21 cellular contexts compared by ENCODE assay signal in genomic region chr6:82836022-82836575, GRCh38.
DNase-seq lines count a peak whose midpoint lies in the region; ATAC-seq and TF ChIP-seq lines count a peak whose summit lies in the region.
"Had no signal": no experiment of that assay in that cellular context is flagged by ENCODE, and none has a peak within 500 bp of the region (broad histone marks: within the 10 kb centered on the region; RNA-seq: fewer than 3 reads in every experiment).

No MANE protein-coding gene starts in this region.

- H3K4me1 ChIP-seq in mesendoderm (ENCODE audit: control insufficient read depth, low read depth, low read length) (no peaks in the 10 kb centered on the region), testis (no peaks in the 10 kb centered on the region), vagina (no peaks in the 10 kb centered on the region)
- H3K4me1 ChIP-seq: BLaER1 treated with 17β-estradiol and CSF1 and Interleukin-3, amounts not matched to agents 10 nM and 100 nM; HAP-1 had no signal

- no peak overlapping the region for H2BK120ac ChIP-seq in mesendoderm (ENCODE audit: low read depth, low read length)

- H3K56ac ChIP-seq in mesendoderm (ENCODE audit: low read length): no peak overlapping the region

- H3K27me3 ChIP-seq in mesendoderm (ENCODE audit: insufficient read depth, low read length, poor library complexity): no peaks in the 10 kb centered on the region
- H3K27me3 ChIP-seq in testis: no peaks in the 10 kb centered on the region
- H3K27me3 ChIP-seq in vagina: no peaks in the 10 kb centered on the region
- H3K27me3 ChIP-seq: BLaER1 treated with 17β-estradiol and CSF1 and Interleukin-3, amounts not matched to agents 10 nM and 100 nM had no signal

- H2BK5ac ChIP-seq in mesendoderm (ENCODE audit: low read length): no peak overlapping the region

- POLR2A ChIA-PET in WTC11 (lab: Charles Lee): interaction anchor here (0.6 to 0.7 kb wide), 2 partner anchors 33 to 137 kb away, joined by 3 to 4 read pairs; no protein-coding TSS in a partner anchor

- H3K36me3 Mint-ChIP-seq in WTC11 (no peaks in the 10 kb centered on the region), progenitor cell of endocrine pancreas (ENCODE audit: insufficient read depth) (no peaks in the 10 kb centered on the region)
- H3K36me3 Mint-ChIP-seq: CD8-positive, alpha-beta memory T cell had no signal

- WGBS in mesendoderm (ENCODE audit: extremely low coverage, insufficient coverage, low lambda C conversion rate): no CpG with 5 or more reads among the region's 12 CpGs
- WGBS in testis, 2 donors: 41 to 42% methylated on average over 12 of the region's 12 CpGs

- H3K4me1 Mint-ChIP-seq in WTC11 (peaks cover 7% of the 10 kb centered on the region), progenitor cell of endocrine pancreas (ENCODE audit: low read depth) (peaks cover 4% of the 10 kb centered on the region)
- H3K4me1 Mint-ChIP-seq: CD8-positive, alpha-beta memory T cell had no signal

- H2AK5ac ChIP-seq in mesendoderm (ENCODE audit: low read length): no peak overlapping the region

- H3K4me3 ChIP-seq in mesendoderm (ENCODE audit: low read length) (no peak overlapping the region), testis (peak overlapping the region in 1 of 2 donors; percentile 32), vagina (no peak overlapping the region)
- H3K4me3 ChIP-seq: BLaER1 treated with 17β-estradiol and CSF1 and Interleukin-3, amounts not matched to agents 10 nM and 100 nM; HAP-1 had no signal

- TF ChIP-seq CTCF in WTC11 (IDR thresholded peaks at IDR 0.05) (no peak), testis (IDR thresholded peaks at IDR 0.05) (no peak), progenitor cell of endocrine pancreas (IDR thresholded peaks at IDR 0.05; ENCODE audit: unreplicated experiment) (no peak), vagina (IDR thresholded peaks at IDR 0.05) (no peak)

- H4K8ac ChIP-seq in mesendoderm (ENCODE audit: low read depth, low read length): no peak overlapping the region

- H2BK15ac ChIP-seq in mesendoderm (replicated peaks; ENCODE audit: low read depth): no peak overlapping the region

- H3K9me3 Mint-ChIP-seq in WTC11: no peaks in the 10 kb centered on the region
- H3K9me3 Mint-ChIP-seq in progenitor cell of endocrine pancreas (ENCODE audit: low read depth): peaks cover 3% of the 10 kb centered on the region

- no peak overlapping the region for H3K18ac ChIP-seq in mesendoderm (ENCODE audit: low read length)

- intact Hi-C loops in testis (cut with DNase I; ENCODE audit: low total_unique reads): no loop called here
- intact Hi-C loops in vagina (cut with DNase I): no loop called here

- H3K4me3 Mint-ChIP-seq in WTC11: no peak overlapping the region
- no peak overlapping the region for H3K4me3 Mint-ChIP-seq in progenitor cell of endocrine pancreas (ENCODE audit: low read depth)
- H3K4me3 Mint-ChIP-seq: CD8-positive, alpha-beta memory T cell had no signal

- no peak overlapping the region for H4K5ac ChIP-seq in mesendoderm (ENCODE audit: low read length)

- TF ChIP-seq POLR2A in testis (IDR thresholded peaks at IDR 0.05) (no peak), vagina (IDR thresholded peaks at IDR 0.05) (no peak)

- H3K27ac ChIP-seq in mesendoderm (ENCODE audit: low read depth, low read length) (no peak overlapping the region), testis (no peak overlapping the region), vagina (no peak overlapping the region)
- H3K27ac ChIP-seq: BLaER1 treated with 17β-estradiol and CSF1 and Interleukin-3, amounts not matched to agents 10 nM and 100 nM had no signal

- H3K36me3 ChIP-seq in mesendoderm (ENCODE audit: control insufficient read depth, insufficient read depth, low read length): no peaks in the 10 kb centered on the region
- H3K36me3 ChIP-seq in testis (ENCODE audit: low read depth, missing control alignments): no peaks in the 10 kb centered on the region
- no peaks in the 10 kb centered on the region for H3K36me3 ChIP-seq in vagina
- H3K36me3 ChIP-seq: BLaER1 treated with 17β-estradiol and CSF1 and Interleukin-3, amounts not matched to agents 10 nM and 100 nM; HAP-1 had no signal

- H3K79me2 ChIP-seq in mesendoderm (ENCODE audit: control insufficient read depth, insufficient read depth, low read length): no peaks in the 10 kb centered on the region

- no peak overlapping the region for H3K4me2 ChIP-seq in mesendoderm (ENCODE audit: low read length)
- H3K4me2 ChIP-seq: BLaER1 treated with 17β-estradiol and CSF1 and Interleukin-3, amounts not matched to agents 10 nM and 100 nM had no signal

- no peaks in the 10 kb centered on the region for H3K9me3 ChIP-seq in testis
- no peaks in the 10 kb centered on the region for H3K9me3 ChIP-seq in vagina
- H3K9me3 ChIP-seq: BLaER1 treated with 17β-estradiol and CSF1 and Interleukin-3, amounts not matched to agents 10 nM and 100 nM; HAP-1 had no signal

- peaks cover 7% of the 10 kb centered on the region; the same call in 1 of the 2 replicates for H3K27me3 Mint-ChIP-seq in WTC11 (ENCODE audit: low read depth)
- H3K27me3 Mint-ChIP-seq in progenitor cell of endocrine pancreas: no peaks in the 10 kb centered on the region

- H3K23ac ChIP-seq in mesendoderm (ENCODE audit: low read length): no peak overlapping the region

- H3K79me1 ChIP-seq in mesendoderm (ENCODE audit: low read length): no peaks in the 10 kb centered on the region

- CTCF ChIA-PET in WTC11 (lab: Charles Lee): interaction anchor here (0.7 kb wide), 1 partner anchor 73 kb away, joined by 3 read pairs; no protein-coding TSS in a partner anchor

- ATAC-seq in WTC11: peak; percentile 67

- no peak overlapping the region for H3K9ac ChIP-seq in mesendoderm (ENCODE audit: low read length)
- H3K9ac ChIP-seq: BLaER1 treated with 17β-estradiol and CSF1 and Interleukin-3, amounts not matched to agents 10 nM and 100 nM had no signal

- H3K27ac Mint-ChIP-seq in WTC11: no peak overlapping the region
- no peak overlapping the region for H3K27ac Mint-ChIP-seq in progenitor cell of endocrine pancreas
- H3K27ac Mint-ChIP-seq: CD8-positive, alpha-beta memory T cell had no signal

- DNase-seq in HuH-7.5 (ENCODE audit: low spot score) (peak; percentile 5), WTC11 (ENCODE audit: low spot score) (no peak), mesendoderm (peak; percentile 11), testis (peak; percentile 36), progenitor cell of endocrine pancreas (ENCODE audit: low spot score, unreplicated experiment) (no peak), DMS79 treated with DMSO at 0.1 percent for 48 hours (lab: John Stamatoyannopoulos, UW) (no peak), vagina (ENCODE audit: extremely low spot score in 2 of 2) (no peak)
- DNase-seq: CD8-positive, alpha-beta memory T cell; DMS79; MM.1S; NCI-H1092 treated with DMSO at 0.1 percent for 48 hours; NCI-H146; NCI-H2107; NCI-H226; NCI-H524; NCI-H82; OCI-M1; RPMI8226; SHP77 treated with DMSO at 0.1 percent for 48 hours had no signal

- H3K4ac ChIP-seq in mesendoderm (ENCODE audit: low read depth, low read length): no peak overlapping the region

TF ChIP-seq in WTC11, 78 proteins besides CTCF, POLR2A, EP300 and RAD21 (continues in another document):
- no peak for TF ChIP-seq ESRRA (CRISPR knock-in tag; IDR thresholded peaks at IDR 0.05; ENCODE audit: borderline replicate concordance)
- no peak for TF ChIP-seq E2F1 (CRISPR knock-in tag; IDR thresholded peaks at IDR 0.05)
- TF ChIP-seq OVOL2 (CRISPR knock-in tag; IDR thresholded peaks at IDR 0.05; ENCODE audit: borderline replicate concordance): no peak
- TF ChIP-seq AR (CRISPR knock-in tag; IDR thresholded peaks at IDR 0.05): no peak
- no peak for TF ChIP-seq RELA (CRISPR knock-in tag; IDR thresholded peaks at IDR 0.05; ENCODE audit: borderline replicate concordance)
- no peak for TF ChIP-seq ZNF512 (CRISPR knock-in tag; IDR thresholded peaks at IDR 0.05; ENCODE audit: borderline replicate concordance)
- TF ChIP-seq ZBTB21 (CRISPR knock-in tag; IDR thresholded peaks at IDR 0.05; ENCODE audit: borderline replicate concordance): no peak

Comparison
In these comparisons a context has a peak if more than half of its experiments do, and no peak if none do; other contexts are left out.
1. DNase-seq: peak in HuH-7.5 (single experiment), mesendoderm (single experiment) and testis (single experiment); none in WTC11 (single experiment), progenitor cell of endocrine pancreas (single experiment), DMS79 treated with DMSO at 0.1 percent for 48 hours (single experiment) and vagina (0 of 2).